ENCODE assay signal across 35 cellular contexts in the genomic region with DNA sequence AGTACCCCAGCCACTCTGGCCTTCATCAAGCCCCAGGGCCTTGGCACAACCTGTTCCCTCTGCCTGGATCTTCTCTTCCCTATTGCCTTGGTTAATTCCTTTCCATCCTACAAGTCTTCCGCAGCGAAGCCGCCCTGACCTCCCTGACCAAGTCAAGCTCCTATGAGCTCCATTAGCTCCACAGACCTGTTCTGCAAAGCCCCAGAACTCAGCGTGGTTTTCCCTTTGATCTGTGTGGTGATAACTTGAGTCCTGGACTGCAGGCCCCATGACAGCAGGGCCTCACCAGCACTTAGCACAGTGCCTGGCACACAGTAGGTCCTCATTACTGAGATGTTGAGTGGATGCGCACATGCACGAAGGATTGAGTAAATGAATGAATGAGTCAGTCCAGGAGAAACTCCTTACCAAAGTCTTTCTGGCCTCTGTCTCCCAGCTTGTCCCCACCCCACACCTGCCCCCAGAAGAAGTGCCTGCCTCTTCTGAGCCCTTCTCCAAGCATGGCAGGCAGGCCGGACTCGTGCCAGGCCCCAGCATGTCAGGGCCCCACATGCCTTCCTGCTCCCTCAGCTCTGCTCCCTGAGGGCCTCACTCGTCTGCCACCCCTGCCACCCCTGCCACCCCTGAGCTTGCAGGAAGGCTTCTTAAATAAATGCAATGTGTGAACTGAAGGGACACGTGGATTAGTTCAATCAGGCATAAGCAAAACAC. TPM values are rescaled to one million over a fixed set of nuclear protein-coding genes. Genes with fewer than 3 reads are reported as not detected.
DNase-seq lines count a peak whose midpoint lies in the region; ATAC-seq and TF ChIP-seq lines count a peak whose summit lies in the region.
"Had no signal": no experiment of that assay in that cellular context is flagged by ENCODE, and none has a peak within 500 bp of the region (broad histone marks: within the 10 kb centered on the region; RNA-seq: fewer than 3 reads in every experiment).

No MANE protein-coding gene starts in this region.

- no peaks in the 10 kb centered on the region for H3K9me3 Mint-ChIP-seq in activated naive CD4-positive, alpha-beta T cell treated with anti-CD3 and anti-CD28 coated beads, Interleukin-2, amount 50 U/mL, for 24 hours
- no peaks in the 10 kb centered on the region for H3K9me3 Mint-ChIP-seq in activated naive CD4-positive, alpha-beta T cell treated with anti-CD3 and anti-CD28 coated beads, Interleukin-2, amount 50 U/mL, for 72 hours
- no peaks in the 10 kb centered on the region for H3K9me3 Mint-ChIP-seq in chondrocyte (ENCODE audit: low read depth)
- H3K9me3 Mint-ChIP-seq: activated CD4-positive, alpha-beta T cell treated with anti-CD3 and anti-CD28 coated beads, Interleukin-2, amount 10 ng/mL, durations not matched to agents 24 days and 14 days; T-cell had no signal

- H3K4me3 Mint-ChIP-seq in activated naive CD4-positive, alpha-beta T cell treated with anti-CD3 and anti-CD28 coated beads, Interleukin-2, amount 50 U/mL, for 24 hours, result no peak overlapping the region
- no peak overlapping the region for H3K4me3 Mint-ChIP-seq in chondrocyte (ENCODE audit: unreplicated experiment)
- H3K4me3 Mint-ChIP-seq: activated CD4-positive, alpha-beta T cell treated with anti-CD3 and anti-CD28 coated beads, Interleukin-2, amount 10 ng/mL, durations not matched to agents 24 days and 14 days; activated naive CD8-positive, alpha-beta T cell; T-cell had no signal

- H2AK5ac ChIP-seq in mesendoderm (ENCODE audit: low read length), result no peak overlapping the region

- no peak overlapping the region for H3K23ac ChIP-seq in mesendoderm (ENCODE audit: low read length)

- no peak overlapping the region for H3K4me3 ChIP-seq in mesendoderm (ENCODE audit: low read length)
- no peak overlapping the region for H3K4me3 ChIP-seq in spleen
- H3K4me3 ChIP-seq: BLaER1 treated with 17β-estradiol and CSF1 and Interleukin-3, amounts not matched to agents 10 nM and 100 nM; hepatocyte; skin epidermis had no signal

- no peak overlapping the region for H2BK15ac ChIP-seq in mesendoderm (replicated peaks; ENCODE audit: low read depth)

- H3K27me3 ChIP-seq in mesendoderm (ENCODE audit: insufficient read depth, low read length, poor library complexity) (no peaks in the 10 kb centered on the region), spleen (replicated peaks in 1 of 7) (peaks cover 0 to 23% (median 4%) of the 10 kb centered on the region in 7 donors)
- H3K27me3 ChIP-seq: hepatocyte had no signal

- no peaks in the 10 kb centered on the region for H3K79me2 ChIP-seq in mesendoderm (ENCODE audit: control insufficient read depth, insufficient read depth, low read length)

- peaks cover 7% of the 10 kb centered on the region for H3K27me3 Mint-ChIP-seq in activated naive CD4-positive, alpha-beta T cell treated with anti-CD3 and anti-CD28 coated beads, Interleukin-2, amount 50 U/mL, for 24 hours
- no peaks in the 10 kb centered on the region for H3K27me3 Mint-ChIP-seq in chondrocyte (ENCODE audit: low read depth)
- H3K27me3 Mint-ChIP-seq: activated CD4-positive, alpha-beta T cell treated with anti-CD3 and anti-CD28 coated beads, Interleukin-2, amount 10 ng/mL, durations not matched to agents 24 days and 14 days had no signal

- H3K4me2 ChIP-seq in mesendoderm (ENCODE audit: low read length), result no peak overlapping the region
- H3K4me2 ChIP-seq: BLaER1 treated with 17β-estradiol and CSF1 and Interleukin-3, amounts not matched to agents 10 nM and 100 nM had no signal

- H3K9me3 ChIP-seq in spleen, result no peaks in the 10 kb centered on the region
- H3K9me3 ChIP-seq: BLaER1 treated with 17β-estradiol and CSF1 and Interleukin-3, amounts not matched to agents 10 nM and 100 nM; Caco-2 had no signal

- H3K4ac ChIP-seq in mesendoderm (ENCODE audit: low read depth, low read length), result no peak overlapping the region

- no peaks in the 10 kb centered on the region for H3K36me3 Mint-ChIP-seq in activated naive CD4-positive, alpha-beta T cell treated with anti-CD3 and anti-CD28 coated beads, Interleukin-2, amount 50 U/mL, for 24 hours
- H3K36me3 Mint-ChIP-seq in activated naive CD4-positive, alpha-beta T cell treated with anti-CD3 and anti-CD28 coated beads, Interleukin-2, amount 50 U/mL, for 72 hours, result no peaks in the 10 kb centered on the region
- peaks cover 6% of the 10 kb centered on the region for H3K36me3 Mint-ChIP-seq in chondrocyte (ENCODE audit: low read depth)
- H3K36me3 Mint-ChIP-seq: activated naive CD8-positive, alpha-beta T cell; T-cell had no signal

- no peak overlapping the region for H2BK120ac ChIP-seq in mesendoderm (ENCODE audit: low read depth, low read length)

- H3K27ac ChIP-seq in mesendoderm (ENCODE audit: low read depth, low read length), result no peak overlapping the region
- H3K27ac ChIP-seq in spleen, result no peak overlapping the region
- H3K27ac ChIP-seq: 22Rv1; BLaER1 treated with 17β-estradiol and CSF1 and Interleukin-3, amounts not matched to agents 10 nM and 100 nM had no signal

- intact Hi-C loops in spleen (cut with DNase I; ENCODE audit: low total_unique reads) (no loop called here), posterior cingulate gyrus (cut with DNase I) (no loop called here)

- H3K36me3 ChIP-seq in mesendoderm (ENCODE audit: control insufficient read depth, insufficient read depth, low read length), result no peaks in the 10 kb centered on the region
- peaks cover 0 to 42% (median 0%) of the 10 kb centered on the region in 6 donors for H3K36me3 ChIP-seq in spleen

- no peak for TF ChIP-seq CTCF in chondrocyte (IDR thresholded peaks at IDR 0.05)
- TF ChIP-seq CTCF in spleen (IDR thresholded peaks at IDR 0.05 in 8 of 11, conservative IDR thresholded peaks at IDR 0.05 in 3 of 11), result no peak

- WGBS in mesendoderm (ENCODE audit: extremely low coverage, insufficient coverage, low lambda C conversion rate), result no CpG with 5 or more reads among the region's 10 CpGs
- 86 to 91% (median 89%) methylated on average over 10 of the region's 10 CpGs for WGBS in spleen, 5 donors

- no peaks in the 10 kb centered on the region for H3K4me1 Mint-ChIP-seq in activated naive CD4-positive, alpha-beta T cell treated with anti-CD3 and anti-CD28 coated beads, Interleukin-2, amount 50 U/mL, for 24 hours
- H3K4me1 Mint-ChIP-seq in chondrocyte (ENCODE audit: low read depth), result peaks cover 55% of the 10 kb centered on the region
- H3K4me1 Mint-ChIP-seq: T-cell had no signal

- no peaks in the 10 kb centered on the region for H3K79me1 ChIP-seq in mesendoderm (ENCODE audit: low read length)

- H4K8ac ChIP-seq in mesendoderm (ENCODE audit: low read depth, low read length), result no peak overlapping the region

- H3K4me1 ChIP-seq in mesendoderm (ENCODE audit: control insufficient read depth, low read depth, low read length) (no peaks in the 10 kb centered on the region), spleen (peaks cover 0 to 27% (median 0%) of the 10 kb centered on the region in 6 donors)

- no peak for DNase-seq in activated naive CD4-positive, alpha-beta T cell treated with anti-CD3 and anti-CD28 coated beads, Interleukin-2, amount 50 U/mL, for 72 hours (ENCODE audit: low spot score in 2 of 2)
- DNase-seq in chondrocyte (ENCODE audit: low spot score) (no peak), mesendoderm (no peak), spleen (peak; percentile 50), DMS 273 treated with DMSO at 0.1 percent for 48 hours (lab: John Stamatoyannopoulos, UW) (no peak), midbrain (lab: John Stamatoyannopoulos, UW) (no peak), posterior cingulate gyrus (no peak)
- DNase-seq: activated CD4-positive, alpha-beta T cell treated with anti-CD3 and anti-CD28 coated beads, Interleukin-2, amount 10 ng/mL, durations not matched to agents 24 days and 14 days; activated CD8-positive, alpha-beta memory T cell treated with anti-CD3 and anti-CD28 coated beads for 24 hours; activated T-cell treated with anti-CD3 and anti-CD28 coated beads for 4 hours; Caco-2; caudate nucleus; cortex of kidney; DMS79; GF-D8; KBM-7; left cardiac atrium; NCI-H1092 treated with DMSO at 0.1 percent for 48 hours; NCI-H1694 treated with DMSO at 0.1 percent for 48 hours; NCI-H2171; stimulated activated naive CD8-positive, alpha-beta T cell treated with anti-CD3 and anti-CD28 coated beads, Interleukin-15, Interleukin-2, amounts not matched to agents 100 U/mL and 50 U/mL, for 24 hours; T-cell had no signal

- TF ChIP-seq POLR2A in spleen (IDR thresholded peaks at IDR 0.05), result no peak

- H3K9ac ChIP-seq in mesendoderm (ENCODE audit: low read length), result no peak overlapping the region
- H3K9ac ChIP-seq: BLaER1 treated with 17β-estradiol and CSF1 and Interleukin-3, amounts not matched to agents 10 nM and 100 nM had no signal

- no peak overlapping the region for H4K5ac ChIP-seq in mesendoderm (ENCODE audit: low read length)

- H3K18ac ChIP-seq in mesendoderm (ENCODE audit: low read length), result no peak overlapping the region

- H2BK5ac ChIP-seq in mesendoderm (ENCODE audit: low read length), result no peak overlapping the region

- ATAC-seq in activated naive CD4-positive, alpha-beta T cell treated with anti-CD3 and anti-CD28 coated beads, Interleukin-2, amount 50 U/mL, for 72 hours, result no peak
- ATAC-seq: left cardiac atrium; stimulated activated naive CD8-positive, alpha-beta T cell treated with anti-CD3 and anti-CD28 coated beads, Interleukin-15, Interleukin-2, amounts not matched to agents 100 U/mL and 50 U/mL, for 24 hours; T-cell had no signal

- H3K27ac Mint-ChIP-seq in activated naive CD4-positive, alpha-beta T cell treated with anti-CD3 and anti-CD28 coated beads, Interleukin-2, amount 50 U/mL, for 24 hours, result peak overlapping the region; percentile 63
- no peak overlapping the region for H3K27ac Mint-ChIP-seq in activated naive CD4-positive, alpha-beta T cell treated with anti-CD3 and anti-CD28 coated beads, Interleukin-2, amount 50 U/mL, for 72 hours
- peak overlapping the region; percentile 68 for H3K27ac Mint-ChIP-seq in chondrocyte (ENCODE audit: unreplicated experiment)
- H3K27ac Mint-ChIP-seq: activated CD4-positive, alpha-beta T cell treated with anti-CD3 and anti-CD28 coated beads, Interleukin-2, amount 10 ng/mL, durations not matched to agents 24 days and 14 days; activated naive CD8-positive, alpha-beta T cell; T-cell had no signal

- H3K56ac ChIP-seq in mesendoderm (ENCODE audit: low read length), result peak overlapping the region; percentile 42

RNA-seq across cellular contexts. Expression of a gene that starts 6.3 kb away (rescaled TPM):
- total RNA-seq in activated naive CD4-positive, alpha-beta T cell treated with anti-CD3 and anti-CD28 coated beads, Interleukin-2, amount 50 U/mL, for 72 hours, result under 1 TPM; 0.33 to 0.34 TPM
- total RNA-seq in chondrocyte (46.5 to 64.9 TPM (median 48.1 TPM) in 3 replicates), spleen (100 to 1,000 TPM in 1 of 7 donors, 10 to 100 TPM in 6; 16.6 to 226 (median 35.1) TPM)
- 0.60 TPM for polyA plus RNA-seq in mesendoderm (2013, experiment 1 of 2)
- polyA plus RNA-seq in mesendoderm (2013, experiment 2 of 2), result 0.55 TPM
- polyA plus RNA-seq in spleen, result 10 to 100 TPM in 1 of 3 donors, 1 to 10 TPM in 2; 1.3 to 11.0 (median 7.7) TPM
- total RNA-seq: SK-MEL-5 had no signal

RNA-seq across cellular contexts. Expression of a gene that starts 32.2 kb away (rescaled TPM):
- not detected for total RNA-seq in activated naive CD4-positive, alpha-beta T cell treated with anti-CD3 and anti-CD28 coated beads, Interleukin-2, amount 50 U/mL, for 72 hours
- 0.25 to 0.51 TPM (median 0.36 TPM) in 3 replicates for total RNA-seq in chondrocyte
- 0.56 TPM for polyA plus RNA-seq in mesendoderm (2013, experiment 1 of 2)
- 0.38 TPM for polyA plus RNA-seq in mesendoderm (2013, experiment 2 of 2)
- total RNA-seq in spleen, result not detected
- under 1 TPM in 1 of 3 donors, not detected in 2; 0.05 TPM for polyA plus RNA-seq in spleen
- total RNA-seq: activated CD4-positive, alpha-beta T cell treated with anti-CD3 and anti-CD28 coated beads, Interleukin-2, amount 10 ng/mL, durations not matched to agents 24 days and 14 days; aorta; HT1080; NCI-H460; renal cortical epithelial cell; T-cell; temporal lobe; ureter had no signal
- polyA plus RNA-seq: hepatocyte had no signal

RNA-seq across cellular contexts. Expression of a gene that starts 57.3 kb away (rescaled TPM):
- 1 to 10 TPM; 3.0 to 6.2 TPM for total RNA-seq in activated naive CD4-positive, alpha-beta T cell treated with anti-CD3 and anti-CD28 coated beads, Interleukin-2, amount 50 U/mL, for 72 hours
- total RNA-seq in chondrocyte (0.97 to 2.7 TPM (median 2.1 TPM) in 3 replicates), spleen (1 to 10 TPM in 1 of 7 donors, under 1 TPM in 6; 0.19 to 1.0 (median 0.60) TPM)
- 0.65 TPM for polyA plus RNA-seq in mesendoderm (2013, experiment 1 of 2)
- polyA plus RNA-seq in mesendoderm (2013, experiment 2 of 2), result 0.43 TPM
- 1 to 10 TPM in 1 of 3 donors, under 1 TPM in 2; 0.45 to 1.2 (median 0.61) TPM for polyA plus RNA-seq in spleen

Comparison
In these comparisons a context has a peak if more than half of its experiments do, and no peak if none do; other contexts are left out.
1. H3K27ac Mint-ChIP-seq: peak in activated naive CD4-positive, alpha-beta T cell treated with anti-CD3 and anti-CD28 coated beads, Interleukin-2, amount 50 U/mL, for 24 hours (single experiment) and chondrocyte (single experiment); none in activated naive CD4-positive, alpha-beta T cell treated with anti-CD3 and anti-CD28 coated beads, Interleukin-2, amount 50 U/mL, for 72 hours (0 of 2).
2. RNA of a gene that starts 6.3 kb away (total RNA-seq): 46.5 to 64.9 TPM in chondrocyte and 16.6 to 226 TPM in spleen; 0.33 to 0.34 TPM in activated naive CD4-positive, alpha-beta T cell treated with anti-CD3 and anti-CD28 coated beads, Interleukin-2, amount 50 U/mL, for 72 hours; every median in the first group is over 10 times any median in the second.